In the genomic region with DNA sequence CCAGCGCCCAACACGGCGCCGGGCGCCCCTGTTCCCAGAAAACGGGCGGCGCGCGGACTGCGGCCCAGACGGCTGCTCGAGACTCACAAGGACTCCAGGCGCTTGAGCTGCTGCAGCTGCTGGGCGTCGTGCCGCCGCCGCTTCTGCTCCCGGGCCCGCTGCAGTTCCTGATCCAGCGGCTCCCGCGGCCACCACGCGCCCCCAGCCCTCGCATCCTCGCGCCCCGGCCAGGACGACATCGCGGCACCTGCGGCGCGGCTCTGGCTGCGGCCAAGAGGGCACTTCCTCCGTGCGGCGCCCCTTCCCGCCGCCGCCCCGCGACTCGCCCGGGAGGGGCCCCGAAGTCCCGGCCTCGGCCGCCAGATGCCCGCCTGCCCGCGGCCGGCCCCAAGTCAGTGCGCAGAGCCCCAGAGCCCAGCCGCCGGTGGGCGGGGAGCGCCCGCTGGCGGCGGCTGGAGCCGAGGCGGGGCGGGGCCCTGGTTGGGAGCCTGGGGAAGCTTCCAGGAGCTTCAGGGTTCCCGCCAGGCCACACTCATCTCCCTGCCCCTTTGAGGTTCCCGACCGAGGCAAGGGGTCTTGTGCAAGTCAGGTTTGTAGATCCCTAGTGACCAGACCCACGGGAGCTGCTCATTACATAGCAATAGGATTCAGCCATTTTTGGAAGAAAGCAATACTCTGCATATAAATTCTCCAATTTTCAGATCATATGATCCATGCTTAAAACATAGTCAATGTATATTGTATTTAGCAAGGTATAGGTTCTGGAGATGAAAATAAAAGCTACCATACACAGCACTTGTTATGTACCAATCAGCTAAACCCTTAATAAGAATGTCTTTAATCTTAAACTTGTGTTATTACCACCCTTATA, we compare ENCODE assay signal across 8 cellular contexts. TPM values are rescaled to one million over a fixed set of nuclear protein-coding genes. Genes with fewer than 3 reads are reported as not detected.
A peak's percentile ranks its signal among the peaks of the same experiment; 100 is the strongest.
DNase-seq lines count a peak whose midpoint lies in the region; ATAC-seq lines count a peak whose summit lies in the region.

No MANE protein-coding gene starts in this region.

- H3K27ac Mint-ChIP-seq in activated CD4-positive, alpha-beta memory T cell treated with anti-CD3 and anti-CD28 coated beads, Interleukin-2, amount 10 ng/mL, durations not matched to agents 7 days and 5 days = no peak overlapping the region

- POLR2A ChIA-PET in activated CD4-positive, alpha-beta memory T cell treated with anti-CD3 and anti-CD28 coated beads, Interleukin-2, amount 10 ng/mL, durations not matched to agents 7 days and 5 days (lab: Charles Lee) = interaction anchor here (0.9 to 4.5 kb wide), 8 partner anchors 9 to 166 kb away, joined by 3 to 70 read pairs (median 4); a partner anchor contains a TSS

- H3K4me1 Mint-ChIP-seq in activated CD4-positive, alpha-beta memory T cell treated with anti-CD3 and anti-CD28 coated beads, Interleukin-2, amount 10 ng/mL, durations not matched to agents 7 days and 5 days = peaks cover 20% of the 10 kb centered on the region

- H3K27me3 Mint-ChIP-seq in activated CD4-positive, alpha-beta memory T cell treated with anti-CD3 and anti-CD28 coated beads, Interleukin-2, amount 10 ng/mL, durations not matched to agents 7 days and 5 days = peaks cover 12% of the 10 kb centered on the region

- DNase-seq in C1 segment of cervical spinal cord (lab: John Stamatoyannopoulos, UW) (peak; percentile 12 to 85 (median 68)), NCI-H748 (lab: John Stamatoyannopoulos, UW; ENCODE audit: unreplicated experiment) (peak; percentile 89), lung microvascular endothelial cell (ENCODE audit: low read depth in 2 of 2) (peak; percentile 75 to 79)
- peak; percentile 73 for DNase-seq in activated CD4-positive, alpha-beta memory T cell treated with anti-CD3 and anti-CD28 coated beads, Interleukin-2, amount 10 ng/mL, durations not matched to agents 7 days and 5 days
- DNase-seq in effector CD4-positive, alpha-beta T cell = peak; percentile 46
- peak; percentile 41 to 48 (median 46) for DNase-seq in stimulated activated CD4-positive, alpha-beta T cell treated with anti-CD3 and anti-CD28 coated beads, TNF-alpha, amount 100 ng/mL, for 4 hours (ENCODE audit: low read depth in 3 of 3)

- peaks cover 21% of the 10 kb centered on the region for H3K36me3 Mint-ChIP-seq in activated CD4-positive, alpha-beta memory T cell treated with anti-CD3 and anti-CD28 coated beads, Interleukin-2, amount 10 ng/mL, durations not matched to agents 7 days and 5 days (ENCODE audit: low read depth)

- H3K9me3 Mint-ChIP-seq in activated CD4-positive, alpha-beta memory T cell treated with anti-CD3 and anti-CD28 coated beads, Interleukin-2, amount 10 ng/mL, durations not matched to agents 7 days and 5 days = peaks cover 12% of the 10 kb centered on the region

- CTCF ChIA-PET in activated CD4-positive, alpha-beta memory T cell treated with anti-CD3 and anti-CD28 coated beads, Interleukin-2, amount 10 ng/mL, durations not matched to agents 7 days and 5 days (lab: Charles Lee) = interaction anchor here (0.6 to 4.0 kb wide), 16 partner anchors 21 to 165 kb away, joined by 3 to 67 read pairs (median 5); a partner anchor contains a TSS

- peak overlapping the region; percentile 90 for H3K4me3 Mint-ChIP-seq in activated CD4-positive, alpha-beta memory T cell treated with anti-CD3 and anti-CD28 coated beads, Interleukin-2, amount 10 ng/mL, durations not matched to agents 7 days and 5 days

- ATAC-seq in GM19043 (IDR thresholded peaks at IDR 0.05; ENCODE audit: low read depth, unreplicated experiment) (peak; percentile 80), HG03354 (IDR thresholded peaks at IDR 0.05; ENCODE audit: poor library complexity, severe bottlenecking, unreplicated experiment) (peak; percentile 79)

RNA-seq across cellular contexts. Expression of a gene that starts 14.2 kb away (rescaled TPM):
- 1 to 10 TPM in 1 of 2 experiments, under 1 TPM in 1; 0.98 to 1.2 TPM for total RNA-seq in activated CD4-positive, alpha-beta memory T cell treated with anti-CD3 and anti-CD28 coated beads, Interleukin-2, amount 10 ng/mL, durations not matched to agents 7 days and 5 days
- 111 and 133 TPM in 2 replicates for total RNA-seq in lung microvascular endothelial cell

RNA-seq across cellular contexts. Expression of a gene that starts 51.5 kb away (rescaled TPM):
- 10 to 100 TPM; 43.8 to 45.6 TPM for total RNA-seq in activated CD4-positive, alpha-beta memory T cell treated with anti-CD3 and anti-CD28 coated beads, Interleukin-2, amount 10 ng/mL, durations not matched to agents 7 days and 5 days
- total RNA-seq in lung microvascular endothelial cell = 50.1 and 70.0 TPM in 2 replicates

Comparison
In these comparisons a context has a peak if more than half of its experiments do, and no peak if none do; other contexts are left out.
1. Peak in every context shown above with its lines: DNase-seq and ATAC-seq.
2. RNA of a gene that starts 14.2 kb away (total RNA-seq): 111 to 133 TPM in lung microvascular endothelial cell; 0.98 to 1.2 TPM in activated CD4-positive, alpha-beta memory T cell treated with anti-CD3 and anti-CD28 coated beads, Interleukin-2, amount 10 ng/mL, durations not matched to agents 7 days and 5 days; every median in the first group is over 10 times any median in the second.